In genomic region chr14:88492272-88493089, GRCh38 we compare ENCODE assay signal across 9 cellular contexts.
A peak's percentile ranks its signal among the peaks of the same experiment; 100 is the strongest.
DNase-seq lines count a peak whose midpoint lies in the region; ATAC-seq and TF ChIP-seq lines count a peak whose summit lies in the region.
"Had no signal": no experiment of that assay in that cellular context is flagged by ENCODE, and none has a peak within 500 bp of the region (broad histone marks: within the 10 kb centered on the region; RNA-seq: fewer than 3 reads in every experiment).

No MANE protein-coding gene starts in this region.

- H3K36me3 ChIP-seq in CD4-positive, CD25-positive, alpha-beta regulatory T cell (ENCODE audit: control insufficient read depth, insufficient read depth, low read length) = no peaks in the 10 kb centered on the region
- peaks cover 2 to 16% (median 10%) of the 10 kb centered on the region in 4 donors for H3K36me3 ChIP-seq in liver (ENCODE audit: control insufficient read depth in 4 of 4, insufficient read depth in 3 of 4, low read depth in 1 of 4, low read length in 3 of 4)

- H3K36me3 Mint-ChIP-seq in CD4-positive, CD25-positive, alpha-beta regulatory T cell = no peaks in the 10 kb centered on the region
- no peaks in the 10 kb centered on the region for H3K36me3 Mint-ChIP-seq in activated CD4-positive, alpha-beta T cell treated with anti-CD3 and anti-CD28 coated beads for 36 hours (ENCODE audit: low read depth)

- no peaks in the 10 kb centered on the region for H3K9me3 ChIP-seq in CD4-positive, CD25-positive, alpha-beta regulatory T cell (ENCODE audit: control insufficient read depth in 2 of 2, low read length in 2 of 2)
- H3K9me3 ChIP-seq in liver (ENCODE audit: control insufficient read depth in 4 of 4, low read length in 3 of 4) = no peaks in the 10 kb centered on the region

- no peaks in the 10 kb centered on the region for H3K4me1 ChIP-seq in CD4-positive, CD25-positive, alpha-beta regulatory T cell (ENCODE audit: control insufficient read depth, insufficient read depth, low read length, poor library complexity, severe bottlenecking)
- no peaks in the 10 kb centered on the region for H3K4me1 ChIP-seq in liver (ENCODE audit: control insufficient read depth in 4 of 4, insufficient read depth in 4 of 4, low read length in 3 of 4)

- H3K4me1 Mint-ChIP-seq in CD4-positive, CD25-positive, alpha-beta regulatory T cell = peaks cover 0 to 2% (median 0%) of the 10 kb centered on the region in 4 donors
- H3K4me1 Mint-ChIP-seq in activated CD4-positive, alpha-beta T cell treated with anti-CD3 and anti-CD28 coated beads for 36 hours = no peaks in the 10 kb centered on the region

- peak; percentile 6 to 76 (median 54) for DNase-seq in CD4-positive, CD25-positive, alpha-beta regulatory T cell
- DNase-seq in GM19238 (ENCODE audit: insufficient read length, low spot score) (peak; percentile 45), NCI-H510A (lab: John Stamatoyannopoulos, UW) (peak; percentile 28), coronary artery (ENCODE audit: low spot score) (no peak)
- DNase-seq in activated CD4-positive, alpha-beta T cell treated with anti-CD3 and anti-CD28 coated beads for 36 hours = peak; percentile 74
- peak; percentile 26 to 65 (median 55) for DNase-seq in stimulated activated CD4-positive, alpha-beta T cell treated with anti-CD3 and anti-CD28 coated beads, TNF-alpha, amount 100 ng/mL, for 48 hours (ENCODE audit: low read depth in 3 of 3)

- intact Hi-C loops in activated CD4-positive, alpha-beta T cell treated with anti-CD3 and anti-CD28 coated beads for 36 hours (cut with DNase I, micrococcal nuclease) = loop anchor here in 1 of 2 experiments (1.0 to 2.0 kb wide), 3 partner anchors 70 to 520 kb away; partner anchors contain the start of gene ZC3H14

- POLR2A ChIA-PET in activated CD4-positive, alpha-beta T cell treated with anti-CD3 and anti-CD28 coated beads for 36 hours (lab: Charles Lee) = no interaction called here

- peaks cover 0 to 1% (median 0%) of the 10 kb centered on the region in 7 donors for H3K9me3 Mint-ChIP-seq in CD4-positive, CD25-positive, alpha-beta regulatory T cell
- no peaks in the 10 kb centered on the region for H3K9me3 Mint-ChIP-seq in activated CD4-positive, alpha-beta T cell treated with anti-CD3 and anti-CD28 coated beads for 36 hours (ENCODE audit: low read depth)
- H3K9me3 Mint-ChIP-seq: T-helper 1 cell treated with Interleukin-12 subunit alpha and Interleukin-12 subunit beta and Interleukin-4 antibody, amounts not matched to agents 30 μg/mL and 1 μg/mL, for 36 hours had no signal

- no peak overlapping the region for H3K27ac Mint-ChIP-seq in CD4-positive, CD25-positive, alpha-beta regulatory T cell
- H3K27ac Mint-ChIP-seq in activated CD4-positive, alpha-beta T cell treated with anti-CD3 and anti-CD28 coated beads for 36 hours = no peak overlapping the region
- H3K27ac Mint-ChIP-seq: T-helper 1 cell treated with Interleukin-12 subunit alpha and Interleukin-12 subunit beta and Interleukin-4 antibody, amounts not matched to agents 30 μg/mL and 1 μg/mL, for 36 hours had no signal

- CTCF ChIA-PET in activated CD4-positive, alpha-beta T cell treated with anti-CD3 and anti-CD28 coated beads for 36 hours (lab: Charles Lee) = interaction anchor here (0.7 to 1.8 kb wide), 10 partner anchors 8 to 303 kb away, joined by 3 to 6 read pairs (median 4); no protein-coding TSS in a partner anchor

- no peak overlapping the region for H3K27ac ChIP-seq in CD4-positive, CD25-positive, alpha-beta regulatory T cell (ENCODE audit: insufficient read depth, low read length, poor library complexity, severe bottlenecking)
- H3K27ac ChIP-seq in coronary artery (no peak overlapping the region), liver (ENCODE audit: low read depth in 1 of 2, low read length in 2 of 2) (no peak overlapping the region)

- ATAC-seq in CD4-positive, CD25-positive, alpha-beta regulatory T cell (ENCODE audit: low read depth in 2 of 2) = peak; percentile 63 to 67
- ATAC-seq in HG03196 (IDR thresholded peaks at IDR 0.05; ENCODE audit: unreplicated experiment) = peak; percentile 84
- peak; percentile 69 for ATAC-seq in activated CD4-positive, alpha-beta T cell treated with anti-CD3 and anti-CD28 coated beads for 36 hours

- WGBS in liver = 51% methylated on average over 12 of the region's 12 CpGs

- no peak overlapping the region for H3K4me3 Mint-ChIP-seq in CD4-positive, CD25-positive, alpha-beta regulatory T cell
- no peak overlapping the region for H3K4me3 Mint-ChIP-seq in activated CD4-positive, alpha-beta T cell treated with anti-CD3 and anti-CD28 coated beads for 36 hours
- H3K4me3 Mint-ChIP-seq: T-helper 1 cell treated with Interleukin-12 subunit alpha and Interleukin-12 subunit beta and Interleukin-4 antibody, amounts not matched to agents 30 μg/mL and 1 μg/mL, for 36 hours had no signal

- peak; percentile 93 to 97 for TF ChIP-seq RAD21 in liver (IDR thresholded peaks at IDR 0.05)

- H3K27me3 Mint-ChIP-seq in CD4-positive, CD25-positive, alpha-beta regulatory T cell = peaks cover 12% of the 10 kb centered on the region
- peaks cover 3% of the 10 kb centered on the region for H3K27me3 Mint-ChIP-seq in activated CD4-positive, alpha-beta T cell treated with anti-CD3 and anti-CD28 coated beads for 36 hours

- TF ChIP-seq CTCF in coronary artery (IDR thresholded peaks at IDR 0.05) (peak; percentile 80), liver (IDR thresholded peaks at IDR 0.05; ENCODE audit: low read depth, low read length, missing input control) (peak; percentile 95)

- H3K4me3 ChIP-seq in CD4-positive, CD25-positive, alpha-beta regulatory T cell (ENCODE audit: low read depth, low read length) = no peak overlapping the region
- H3K4me3 ChIP-seq in coronary artery (no peak overlapping the region), liver (ENCODE audit: low read depth in 1 of 3, low read length in 3 of 3) (no peak overlapping the region)

- no peaks in the 10 kb centered on the region for H3K27me3 ChIP-seq in CD4-positive, CD25-positive, alpha-beta regulatory T cell (ENCODE audit: control insufficient read depth, insufficient read depth, low read length)
- no peaks in the 10 kb centered on the region for H3K27me3 ChIP-seq in liver (ENCODE audit: control insufficient read depth in 4 of 4, insufficient read depth in 4 of 4, low read length in 3 of 4)

- H3K9ac ChIP-seq in liver (ENCODE audit: low read depth in 1 of 2, low read length in 2 of 2) = no peak overlapping the region

TF ChIP-seq in liver, 16 proteins besides CTCF, POLR2A, EP300 and RAD21:
- TF ChIP-seq MAX (IDR thresholded peaks at IDR 0.05) (no peak), FOXA2 (IDR thresholded peaks at IDR 0.05) (peak; percentile 76), FOXA1 (IDR thresholded peaks at IDR 0.05) (peak; percentile 79)
TF ChIP-seq in liver: peak in this region for 2.
